ENCODE assay signal across 8 cellular contexts in the genomic region with DNA sequence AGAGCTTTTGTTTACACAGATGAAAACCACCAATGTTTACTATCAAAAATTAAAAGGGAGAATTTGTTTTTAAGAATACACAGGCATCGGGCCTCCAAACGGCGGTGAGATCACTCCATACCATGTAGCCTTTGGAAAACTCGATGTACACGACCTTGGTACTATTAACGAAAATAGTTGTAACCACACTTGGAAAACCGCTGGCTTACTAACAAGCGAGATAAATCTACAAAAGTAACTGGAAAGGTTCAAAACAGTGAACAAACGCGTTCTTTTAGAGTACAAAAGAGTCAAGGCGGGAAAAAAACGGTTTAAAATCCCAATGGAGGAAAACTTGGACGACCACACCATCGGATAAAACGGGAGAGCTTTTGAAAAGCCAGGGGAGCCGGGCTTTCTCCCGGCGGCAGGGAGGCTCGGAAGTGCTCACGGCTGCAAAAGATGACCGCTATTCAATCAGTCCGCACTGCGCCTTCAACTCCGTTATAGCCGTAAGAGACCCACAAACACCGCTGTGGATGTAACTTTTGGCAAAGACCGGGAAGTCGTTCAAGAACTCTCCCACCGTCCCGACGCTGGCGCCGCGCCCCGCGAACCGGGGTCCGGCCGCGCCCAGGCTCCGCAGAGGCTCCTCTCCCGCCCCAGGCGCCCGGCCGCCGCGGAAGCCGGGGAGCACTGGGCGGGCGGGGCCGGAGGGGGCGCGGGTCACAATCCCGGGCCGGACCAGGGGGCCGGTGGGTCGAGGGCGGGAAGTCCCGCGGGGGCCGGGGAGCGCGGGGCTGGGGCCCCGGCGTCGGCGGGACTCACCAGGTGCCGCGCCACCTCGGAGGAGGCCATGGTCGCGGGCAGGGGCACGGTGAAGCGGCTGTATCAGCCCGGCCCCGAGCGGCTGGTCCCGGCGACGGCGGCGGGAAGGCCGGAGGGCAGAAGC. TPM values are rescaled to one million over a fixed set of nuclear protein-coding genes. Genes with fewer than 3 reads are reported as not detected.
DNase-seq lines count a peak whose midpoint lies in the region; ATAC-seq and TF ChIP-seq lines count a peak whose summit lies in the region.

No MANE protein-coding gene starts in this region.

- H3K4me3 Mint-ChIP-seq in activated T-cell treated with anti-CD3 and anti-CD28 coated beads, Interleukin-2, amount 50 U/mL, for 24 hours, result peak overlapping the region; percentile 81
- H3K4me3 Mint-ChIP-seq in endodermal cell (peak overlapping the region; percentile 92), memory B cell (peak overlapping the region; percentile 49)

- no peaks in the 10 kb centered on the region for H3K9me3 Mint-ChIP-seq in activated T-cell treated with anti-CD3 and anti-CD28 coated beads, Interleukin-2, amount 50 U/mL, for 24 hours
- no peaks in the 10 kb centered on the region for H3K9me3 Mint-ChIP-seq in endodermal cell
- peaks cover 1% of the 10 kb centered on the region for H3K9me3 Mint-ChIP-seq in memory B cell

- POLR2A ChIA-PET in RWPE1 (lab: Yijun Ruan, JAX; ENCODE audit: low non-redundant PET), result interaction anchor here (1.3 kb wide), 1 partner anchor 50 kb away, joined by 3 read pairs; no protein-coding TSS in a partner anchor

- H3K27me3 Mint-ChIP-seq in activated T-cell treated with anti-CD3 and anti-CD28 coated beads, Interleukin-2, amount 50 U/mL, for 24 hours, result peaks cover 82% of the 10 kb centered on the region
- H3K27me3 Mint-ChIP-seq in endodermal cell (ENCODE audit: insufficient read depth), result peaks cover 11% of the 10 kb centered on the region
- peaks cover 24% of the 10 kb centered on the region for H3K27me3 Mint-ChIP-seq in memory B cell

- H3K4me1 ChIP-seq in endodermal cell (ENCODE audit: control insufficient read depth, insufficient read depth, low read length), result peaks cover 4% of the 10 kb centered on the region
- H3K4me1 ChIP-seq in thymus (ENCODE audit: control insufficient read depth, insufficient read depth, low read length), result peaks cover 6% of the 10 kb centered on the region

- H3K27ac Mint-ChIP-seq in activated T-cell treated with anti-CD3 and anti-CD28 coated beads, Interleukin-2, amount 50 U/mL, for 24 hours, result peak overlapping the region; percentile 37
- H3K27ac Mint-ChIP-seq in endodermal cell (peak overlapping the region; percentile 96), memory B cell (no peak overlapping the region)

- H3K4me1 Mint-ChIP-seq in activated T-cell treated with anti-CD3 and anti-CD28 coated beads, Interleukin-2, amount 50 U/mL, for 24 hours (ENCODE audit: low read depth), result peaks cover 20% of the 10 kb centered on the region
- peaks cover 33% of the 10 kb centered on the region for H3K4me1 Mint-ChIP-seq in endodermal cell
- no peaks in the 10 kb centered on the region for H3K4me1 Mint-ChIP-seq in memory B cell

- H3K4me3 ChIP-seq in endodermal cell (ENCODE audit: low read length), result peak overlapping the region; percentile 96
- peak overlapping the region; percentile 62 for H3K4me3 ChIP-seq in thymus (ENCODE audit: low read length)

- CTCF ChIA-PET in RWPE1 (lab: Yijun Ruan, JAX), result interaction anchor here (1.0 kb wide), 1 partner anchor 67 kb away, joined by 12 read pairs; no protein-coding TSS in a partner anchor

- no peak for DNase-seq in activated T-cell treated with anti-CD3 and anti-CD28 coated beads, Interleukin-2, amount 50 U/mL, for 24 hours
- DNase-seq in activated T-cell treated with anti-CD3 and anti-CD28 coated beads, Interleukin-2, amount 50 U/mL, for 1 hour, result no peak
- DNase-seq in RWPE1 (ENCODE audit: low spot score), result no peak
- DNase-seq in endodermal cell, result peak; percentile 66
- no peak for DNase-seq in memory B cell (ENCODE audit: low spot score in 2 of 2)
- no peak for DNase-seq in effector CD4-positive, alpha-beta T cell

- peak; percentile 19 for ATAC-seq in HG02884 (IDR thresholded peaks at IDR 0.05; ENCODE audit: unreplicated experiment)
- no peak for ATAC-seq in memory B cell (ENCODE audit: low read depth)

- TF ChIP-seq CTCF in RWPE1 (conservative IDR thresholded peaks at IDR 0.05; ENCODE audit: low read depth) (no peak), endodermal cell (conservative IDR thresholded peaks at IDR 0.05) (no peak)

- H3K9me3 ChIP-seq in endodermal cell (ENCODE audit: control insufficient read depth, low read length) (no peaks in the 10 kb centered on the region), thymus (ENCODE audit: control insufficient read depth) (peaks cover 3% of the 10 kb centered on the region)

- peak overlapping the region; percentile 90 for H3K9ac ChIP-seq in endodermal cell (ENCODE audit: extremely low read depth, low read length, poor library complexity, severe bottlenecking)

- WGBS in endodermal cell (ENCODE audit: insufficient coverage in 1 of 2, insufficient read length in 1 of 2), 2 experiments, result 0% methylated on average over 42 to 83 of the region's 83 CpGs
- WGBS in thymus, result 3% methylated on average over 83 of the region's 83 CpGs

- no peaks in the 10 kb centered on the region for H3K36me3 Mint-ChIP-seq in activated T-cell treated with anti-CD3 and anti-CD28 coated beads, Interleukin-2, amount 50 U/mL, for 24 hours (ENCODE audit: low read depth)
- H3K36me3 Mint-ChIP-seq in endodermal cell (ENCODE audit: low read depth) (peaks cover 2% of the 10 kb centered on the region), memory B cell (peaks cover 2% of the 10 kb centered on the region)

- H3K27ac ChIP-seq in RWPE1, result peak overlapping the region; percentile 100
- H3K27ac ChIP-seq in endodermal cell (ENCODE audit: low read depth, low read length), result peak overlapping the region; percentile 96
- peak overlapping the region; percentile 84 for H3K27ac ChIP-seq in thymus (ENCODE audit: low read depth)

- H3K36me3 ChIP-seq in endodermal cell (ENCODE audit: control insufficient read depth, insufficient read depth, low read length) (no peaks in the 10 kb centered on the region), thymus (ENCODE audit: control insufficient read depth, insufficient read depth) (no peaks in the 10 kb centered on the region)

- H3K27me3 ChIP-seq in endodermal cell (ENCODE audit: control insufficient read depth, insufficient read depth, low read length, poor library complexity, severe bottlenecking) (no peaks in the 10 kb centered on the region), thymus (ENCODE audit: control insufficient read depth, insufficient read depth) (peaks cover 45% of the 10 kb centered on the region)

RNA-seq across cellular contexts. Expression of a gene that starts 0.5 kb away (rescaled TPM):
- total RNA-seq in endodermal cell, result 100 to 1,000 TPM; 103 to 120 TPM
- polyA plus RNA-seq in endodermal cell (2013, experiment 1 of 2), result 84.1 TPM
- polyA plus RNA-seq in endodermal cell (2013, experiment 2 of 2), result 94.9 TPM
- polyA plus RNA-seq in thymus, result 42.4 TPM

RNA-seq across cellular contexts. Expression of a gene that starts 0.9 kb away (rescaled TPM):
- total RNA-seq in endodermal cell, result 10 to 100 TPM; 11.1 to 14.9 TPM
- polyA plus RNA-seq in endodermal cell (2013, experiment 1 of 2), result 11.0 TPM
- polyA plus RNA-seq in endodermal cell (2013, experiment 2 of 2), result 11.3 TPM
- polyA plus RNA-seq in thymus, result 7.4 TPM
